In genomic region chr2:67571785-67572718, GRCh38 we compare ENCODE assay signal across 21 cellular contexts.
A peak's percentile ranks its signal among the peaks of the same experiment; 100 is the strongest.
DNase-seq lines count a peak whose midpoint lies in the region; ATAC-seq, FAIRE-seq and TF ChIP-seq lines count a peak whose summit lies in the region.
"Had no signal": no experiment of that assay in that cellular context is flagged by ENCODE, and none has a peak within 500 bp of the region (broad histone marks: within the 10 kb centered on the region; RNA-seq: fewer than 3 reads in every experiment).

No MANE protein-coding gene starts in this region.

- POLR2A ChIA-PET in HepG2 (lab: Yijun Ruan, JAX) = no interaction called here

- H3K27ac ChIP-seq in epithelial cell of prostate (peak overlapping the region; percentile 67), mesenchymal stem cell (ENCODE audit: low read length, poor library complexity, severe bottlenecking) (peak overlapping the region; percentile 87), HepG2 (ENCODE audit: extremely low read length, insufficient read depth, low read length) (no peak overlapping the region)
- H3K27ac ChIP-seq: BLaER1, ovary, SJSA1, spleen, vagina had no signal

- BruUV-seq in HepG2 (replicated peaks; lab: Mats Ljungman, UMichigan) = no TSS peak

- in situ Hi-C loops in HepG2 (cut with HindIII; ENCODE audit: extremely low pct_ligation_motif_present, low pct_unique_long_range_greater_than_20kb) = no loop called here

- H3K27me3 ChIP-seq in mesenchymal stem cell (ENCODE audit: control insufficient read depth in 1 of 2, insufficient read depth in 1 of 2, low read length in 2 of 2) (no peaks in the 10 kb centered on the region), HepG2 (ENCODE audit: control insufficient read depth in 1 of 2, insufficient read depth in 2 of 2, low read length in 2 of 2) (no peaks in the 10 kb centered on the region)
- H3K27me3 ChIP-seq: BLaER1, ovary, SJSA1, spleen, vagina had no signal

- H3K36me3 ChIP-seq in mesenchymal stem cell (ENCODE audit: control insufficient read depth in 1 of 2, insufficient read depth in 2 of 2, low read depth in 1 of 2, low read length in 2 of 2) (no peaks in the 10 kb centered on the region), HepG2 (replicated peaks in 1 of 2; ENCODE audit: control insufficient read depth in 1 of 2, insufficient read depth in 2 of 2, low read length in 2 of 2) (no peaks in the 10 kb centered on the region)
- H3K36me3 ChIP-seq: BLaER1, ovary, spleen, vagina had no signal

- no peaks in the 10 kb centered on the region for H4K20me1 ChIP-seq in HepG2 (ENCODE audit: insufficient read depth, low read length)
- H4K20me1 ChIP-seq: BLaER1 had no signal

- no peak overlapping the region for H3K23ac ChIP-seq in mesenchymal stem cell (ENCODE audit: low read length in 2 of 2)

- no peak overlapping the region for H3K4me3 ChIP-seq in mesenchymal stem cell (ENCODE audit: insufficient read depth in 1 of 2, low read depth in 1 of 2, low read length in 2 of 2)
- no peak overlapping the region for H3K4me3 ChIP-seq in HepG2 (replicated peaks in 1 of 3; ENCODE audit: insufficient read depth in 1 of 3, low read depth in 2 of 3, low read length in 3 of 3)
- H3K4me3 ChIP-seq: BLaER1, ovary, SJSA1, spleen, vagina had no signal

- H4K91ac ChIP-seq in mesenchymal stem cell (ENCODE audit: low read length) = no peak overlapping the region

- H3K9me3 Mint-ChIP-seq in activated naive CD4-positive, alpha-beta T cell treated with anti-CD3 and anti-CD28 coated beads, Interleukin-2, amount 50 U/mL, for 72 hours = peaks cover 3 to 6% of the 10 kb centered on the region in 2 donors
- H3K9me3 Mint-ChIP-seq: activated CD4-positive, alpha-beta memory T cell treated with anti-CD3 and anti-CD28 coated beads, Interleukin-2, amount 10 ng/mL, durations not matched to agents 7 days and 5 days had no signal

- H3K4ac ChIP-seq in mesenchymal stem cell (ENCODE audit: low read depth in 1 of 2, low read length in 2 of 2) = no peak overlapping the region

- no peak for TF ChIP-seq EP300 in HepG2 (IDR thresholded peaks at IDR 0.05; ENCODE audit: low read depth in 2 of 2, low read length in 2 of 2)
- TF ChIP-seq EP300 in HepG2 (CRISPR knock-in tag; IDR thresholded peaks at IDR 0.05; ENCODE audit: borderline replicate concordance) = no peak

- no peak overlapping the region for H2BK15ac ChIP-seq in mesenchymal stem cell (ENCODE audit: low read depth, poor library complexity, severe bottlenecking)

- H2BK5ac ChIP-seq in mesenchymal stem cell (ENCODE audit: low read depth, low read length, poor library complexity, severe bottlenecking) = no peak overlapping the region

- H2BK12ac ChIP-seq in mesenchymal stem cell (ENCODE audit: low read length in 2 of 2) = peak overlapping the region in 1 of 2 experiments; percentile 63

- H3K4me1 ChIP-seq in mesenchymal stem cell (ENCODE audit: control insufficient read depth, insufficient read depth, low read depth, low read length) (peaks cover 5% of the 10 kb centered on the region), HepG2 (ENCODE audit: insufficient read depth, low read length) (no peaks in the 10 kb centered on the region)
- H3K4me1 ChIP-seq: BLaER1, spleen had no signal

- no peaks in the 10 kb centered on the region for H3K36me3 Mint-ChIP-seq in activated naive CD4-positive, alpha-beta T cell treated with anti-CD3 and anti-CD28 coated beads, Interleukin-2, amount 50 U/mL, for 72 hours

- no peak overlapping the region for H2AK5ac ChIP-seq in mesenchymal stem cell (ENCODE audit: low read length, severe bottlenecking)

- TF ChIP-seq POLR2A in HepG2 (IDR thresholded peaks at IDR 0.05; ENCODE audit: insufficient read depth in 1 of 2, low read depth in 2 of 2, low read length in 2 of 2) = no peak

- ATAC-seq in activated naive CD4-positive, alpha-beta T cell treated with anti-CD3 and anti-CD28 coated beads, Interleukin-2, amount 50 U/mL, for 72 hours = no peak
- no peak for ATAC-seq in HG03159 (IDR thresholded peaks at IDR 0.05; ENCODE audit: unreplicated experiment)
- no peak for ATAC-seq in HepG2
- ATAC-seq: activated T-helper 17 cell treated with anti-CD3 and anti-CD28 coated beads, Interleukin-2, amount 50 U/mL, for 72 hours had no signal

- peak overlapping the region in 1 of 2 experiments; percentile 56 for H3K18ac ChIP-seq in mesenchymal stem cell (ENCODE audit: low read depth in 1 of 2, low read length in 2 of 2)

- H3K79me2 ChIP-seq in HepG2 (ENCODE audit: insufficient read depth, low read length) = no peaks in the 10 kb centered on the region

- CTCF ChIA-PET in HepG2 (lab: Yijun Ruan, JAX; ENCODE audit: low intra/inter-chr PET ratio, low total read pairs) = no interaction called here

- no peak overlapping the region for H3K27ac Mint-ChIP-seq in activated naive CD4-positive, alpha-beta T cell treated with anti-CD3 and anti-CD28 coated beads, Interleukin-2, amount 50 U/mL, for 72 hours
- H3K27ac Mint-ChIP-seq: activated CD4-positive, alpha-beta memory T cell treated with anti-CD3 and anti-CD28 coated beads, Interleukin-2, amount 10 ng/mL, durations not matched to agents 7 days and 5 days; activated T-helper 17 cell treated with anti-CD3 and anti-CD28 coated beads, Interleukin-2, amount 50 U/mL, for 72 hours; stimulated activated naive CD8-positive, alpha-beta T cell treated with anti-CD3 and anti-CD28 coated beads, Interleukin-15, Interleukin-2, amounts not matched to agents 100 ng/mL and 50 ng/mL, for 24 hours had no signal

- TF ChIP-seq RAD21 in HepG2 (CRISPR knock-in tag; IDR thresholded peaks at IDR 0.05) = no peak

- H2BK120ac ChIP-seq in mesenchymal stem cell (ENCODE audit: low read depth, low read length) = no peak overlapping the region

- H3K14ac ChIP-seq in mesenchymal stem cell (ENCODE audit: low read length in 2 of 2) = no peak overlapping the region

- no peak overlapping the region for H2AFZ ChIP-seq in mesenchymal stem cell (ENCODE audit: low read depth, low read length)
- H2AFZ ChIP-seq in HepG2 (ENCODE audit: low read length) = no peak overlapping the region

- no peaks in the 10 kb centered on the region for H3K79me1 ChIP-seq in mesenchymal stem cell (replicated peaks; ENCODE audit: low read length, poor library complexity, severe bottlenecking)

- no peak overlapping the region for H4K8ac ChIP-seq in mesenchymal stem cell (ENCODE audit: low read length)

- H3K4me2 ChIP-seq in mesenchymal stem cell (ENCODE audit: low read length, poor library complexity, severe bottlenecking) (no peak overlapping the region), HepG2 (ENCODE audit: low read depth, low read length) (no peak overlapping the region)
- H3K4me2 ChIP-seq: BLaER1 had no signal

- intact Hi-C loops in HepG2 (cut with micrococcal nuclease; ENCODE audit: unreplicated experiment) = no loop called here

- no peak for TF ChIP-seq CTCF in HepG2 (CRISPR knock-in tag; IDR thresholded peaks at IDR 0.05)

- peaks cover 6% of the 10 kb centered on the region for H3K9me3 ChIP-seq in mesenchymal stem cell (ENCODE audit: control insufficient read depth, low read length)
- H3K9me3 ChIP-seq in HepG2 (ENCODE audit: low read length) = peaks cover 88% of the 10 kb centered on the region
- H3K9me3 ChIP-seq: BLaER1, ovary, SJSA1, vagina had no signal

- DNase-seq in COLO668 (lab: John Stamatoyannopoulos, UW; ENCODE audit: unreplicated experiment) (peak; percentile 13), LHCN-M2 (ENCODE audit: low read depth) (peak; percentile 37), epithelial cell of prostate (ENCODE audit: low read depth, low spot score) (peak; percentile 66), mesenchymal stem cell (peak; percentile 37), HepG2 (ENCODE audit: low spot score) (no peak)
- DNase-seq in activated naive CD4-positive, alpha-beta T cell treated with anti-CD3 and anti-CD28 coated beads, Interleukin-2, amount 50 U/mL, for 72 hours (ENCODE audit: low spot score in 2 of 2) = no peak
- DNase-seq in activated CD4-positive, alpha-beta T cell treated with anti-CD3 and anti-CD28 coated beads for 1 hour = no peak
- DNase-seq: activated CD4-positive, alpha-beta memory T cell treated with anti-CD3 and anti-CD28 coated beads, Interleukin-2, amount 10 ng/mL, durations not matched to agents 7 days and 5 days; dermis blood vessel endothelial cell; DMS79 treated with DMSO at 0.1 percent for 48 hours; H7; KBM-7; NCI-H146; ovary; spleen had no signal

- H3K9ac ChIP-seq in mesenchymal stem cell (ENCODE audit: low read length) (no peak overlapping the region), HepG2 (ENCODE audit: insufficient read depth, low read depth, low read length) (no peak overlapping the region)
- H3K9ac ChIP-seq: BLaER1 had no signal

- FAIRE-seq in HepG2 (lab: Jason Lieb, UNC) = no peak

TF ChIP-seq in HepG2, 621 proteins besides CTCF, POLR2A, EP300 and RAD21 (continues in another document):
- TF ChIP-seq HBP1 (CRISPR knock-in tag; IDR thresholded peaks at IDR 0.05; ENCODE audit: low read depth) (no peak), ATF7 (IDR thresholded peaks at IDR 0.05) (no peak), ATF7 (CRISPR knock-in tag; IDR thresholded peaks at IDR 0.05) (no peak), ZBTB7B (CRISPR knock-in tag; IDR thresholded peaks at IDR 0.05) (no peak), MXD3 (CRISPR knock-in tag; IDR thresholded peaks at IDR 0.05) (no peak), ZGPAT (CRISPR knock-in tag; IDR thresholded peaks at IDR 0.05) (no peak)

Comparison
In these comparisons a context has a peak if more than half of its experiments do, and no peak if none do; other contexts are left out.
1. DNase-seq: peak in COLO668 (single experiment), LHCN-M2 (single experiment), epithelial cell of prostate (single experiment) and mesenchymal stem cell (single experiment); none in activated naive CD4-positive, alpha-beta T cell treated with anti-CD3 and anti-CD28 coated beads, Interleukin-2, amount 50 U/mL, for 72 hours (0 of 2), HepG2 (single experiment) and activated CD4-positive, alpha-beta T cell treated with anti-CD3 and anti-CD28 coated beads for 1 hour (single experiment).